ENCODE assay signal across 1 cellular context in genomic region chr2:74020717-74021406, GRCh38.
TF ChIP-seq lines count a peak whose summit lies in the region.

No MANE protein-coding gene starts in this region.

TF ChIP-seq in GM12878, 131 proteins besides CTCF, POLR2A, EP300 and RAD21 (continued from another document and continues in another):
- TF ChIP-seq PRDM15 (CRISPR knock-in tag; IDR thresholded peaks at IDR 0.05), result no peak
- no peak for TF ChIP-seq SREBF2 (IDR thresholded peaks at IDR 0.05; ENCODE audit: low read length)
- no peak for TF ChIP-seq TAF1 (IDR thresholded peaks at IDR 0.05; ENCODE audit: borderline replicate concordance, low read depth, low read length)
- TF ChIP-seq YBX1 (IDR thresholded peaks at IDR 0.05), result no peak
- no peak for TF ChIP-seq SIX5 (IDR thresholded peaks at IDR 0.05; ENCODE audit: low read depth, low read length, severe bottlenecking)
- 0 out of 2 replicates have a peak, but pooled peaks have one; percentile 16 for TF ChIP-seq CHD2 (IDR thresholded peaks at IDR 0.05; ENCODE audit: borderline replicate concordance, low read depth, low read length)
- no peak for TF ChIP-seq ZBTB4 (CRISPR knock-in tag; IDR thresholded peaks at IDR 0.05)
- TF ChIP-seq RCOR1 (conservative IDR thresholded peaks at IDR 0.05; ENCODE audit: low read depth, low read length), result no peak
- TF ChIP-seq ZNF274 (IDR thresholded peaks at IDR 0.05; ENCODE audit: insufficient read depth, insufficient read length), result no peak
- TF ChIP-seq ESRRA (IDR thresholded peaks at IDR 0.05; ENCODE audit: low read length), result no peak
- TF ChIP-seq MEF2A (IDR thresholded peaks at IDR 0.05; ENCODE audit: insufficient read depth, low read depth, low read length), result no peak
- TF ChIP-seq FOS (IDR thresholded peaks at IDR 0.05; ENCODE audit: borderline replicate concordance, extremely low read depth, insufficient read length), result no peak
- peak; percentile 90 for TF ChIP-seq TCF3 (IDR thresholded peaks at IDR 0.05; ENCODE audit: borderline replicate concordance, insufficient read depth, low read depth, low read length)
- no peak for TF ChIP-seq USF1 (IDR thresholded peaks at IDR 0.05; ENCODE audit: borderline replicate concordance, extremely low read length, insufficient read depth, low read depth, low read length)
- no peak for TF ChIP-seq ZBTB33 (IDR thresholded peaks at IDR 0.05)
- no peak for TF ChIP-seq E2F4 (IDR thresholded peaks at IDR 0.05; ENCODE audit: low read depth, low read length)
- TF ChIP-seq IKZF1 (conservative IDR thresholded peaks at IDR 0.05), result peak; percentile 88
- 0 out of 2 replicates have a peak, but pooled peaks have one; percentile 35 for TF ChIP-seq IRF4 (IDR thresholded peaks at IDR 0.05; ENCODE audit: low read depth, low read length)
- TF ChIP-seq ZNF217 (IDR thresholded peaks at IDR 0.05), result no peak
- TF ChIP-seq NRF1 (conservative IDR thresholded peaks at IDR 0.05; ENCODE audit: low read depth, low read length), result no peak
- TF ChIP-seq PAX5 (IDR thresholded peaks at IDR 0.05; ENCODE audit: borderline replicate concordance, low read depth, low read length), result no peak
- TF ChIP-seq POLR2AphosphoS2 (IDR thresholded peaks at IDR 0.05; ENCODE audit: low read depth, low read length), result no peak
- no peak for TF ChIP-seq CHD1 (IDR thresholded peaks at IDR 0.05; ENCODE audit: low read depth, low read length)
- no peak for TF ChIP-seq ZNF384 (IDR thresholded peaks at IDR 0.05; ENCODE audit: borderline replicate concordance, low read depth, low read length)
- TF ChIP-seq RUNX3 (IDR thresholded peaks at IDR 0.05; ENCODE audit: low read length), result peak; percentile 91
- no peak for TF ChIP-seq FOXM1 (IDR thresholded peaks at IDR 0.05; ENCODE audit: low read depth, low read length)
- TF ChIP-seq RELB (IDR thresholded peaks at IDR 0.05; ENCODE audit: low read depth), result peak; percentile 87
- no peak for TF ChIP-seq ZNF207 (IDR thresholded peaks at IDR 0.05; ENCODE audit: borderline replicate concordance)
- no peak for TF ChIP-seq SKIL (IDR thresholded peaks at IDR 0.05; ENCODE audit: low read depth, poor library complexity, severe bottlenecking)
- TF ChIP-seq RELA (IDR thresholded peaks at IDR 0.05; ENCODE audit: borderline replicate concordance, partially characterized antibody), result no peak
- TF ChIP-seq IKZF2 (IDR thresholded peaks at IDR 0.05), result peak; percentile 83 to 85
- TF ChIP-seq SPI1 (IDR thresholded peaks at IDR 0.05; ENCODE audit: borderline replicate concordance, insufficient read depth, low read depth, low read length), result peak; percentile 92
- no peak for TF ChIP-seq ZNF687 (IDR thresholded peaks at IDR 0.05)
- TF ChIP-seq EGR1 (IDR thresholded peaks at IDR 0.05; ENCODE audit: borderline replicate concordance in 1 of 2, low read depth in 2 of 2, low read length in 2 of 2), result no peak
- TF ChIP-seq HSF1 (IDR thresholded peaks at IDR 0.05; ENCODE audit: low read depth, low read length), result no peak
